ENCODE assay signal across 9 cellular contexts in genomic region chr19:14530005-14530348, GRCh38. TPM values are rescaled to one million over a fixed set of nuclear protein-coding genes. Genes with fewer than 3 reads are reported as not detected.
DNase-seq lines count a peak whose midpoint lies in the region; ATAC-seq, FAIRE-seq and TF ChIP-seq lines count a peak whose summit lies in the region.
"Had no signal": no experiment of that assay in that cellular context is flagged by ENCODE, and none has a peak within 500 bp of the region (broad histone marks: within the 10 kb centered on the region; RNA-seq: fewer than 3 reads in every experiment).

No MANE protein-coding gene starts in this region.

- in situ Hi-C loops in brain microvascular endothelial cell (cut with HindIII; ENCODE audit: low pct_ligation_motif_present, low sequenced_read_pairs): no loop called here
- in situ Hi-C loops in HepG2 (cut with HindIII; ENCODE audit: extremely low pct_ligation_motif_present, low pct_unique_long_range_greater_than_20kb): no loop called here

- H3K4me2 ChIP-seq in HepG2 (ENCODE audit: low read depth, low read length): peak overlapping the region; percentile 88

- H3K4me3 Mint-ChIP-seq in CD4-positive, alpha-beta memory T cell: peak overlapping the region; percentile 89 to 96 (median 94)

- peaks cover 9% of the 10 kb centered on the region for H3K36me3 ChIP-seq in CD4-positive, alpha-beta memory T cell (ENCODE audit: insufficient read depth, low read length)
- H3K36me3 ChIP-seq in brain microvascular endothelial cell (replicated peaks) (no peaks in the 10 kb centered on the region), HepG2 (replicated peaks in 1 of 2; ENCODE audit: control insufficient read depth in 1 of 2, insufficient read depth in 2 of 2, low read length in 2 of 2) (peaks cover 2 to 6% of the 10 kb centered on the region in 2 experiments; a peak in 3 of 5 replicates), tibial artery (no peaks in the 10 kb centered on the region)

- WGBS in HepG2 (ENCODE audit: low lambda C conversion rate): 0% methylated on average over 3 of the region's 18 CpGs

- TF ChIP-seq RAD21 in HepG2 (CRISPR knock-in tag; IDR thresholded peaks at IDR 0.05): no peak

- no peaks in the 10 kb centered on the region for H3K9me3 ChIP-seq in CD4-positive, alpha-beta memory T cell (ENCODE audit: control insufficient read depth in 1 of 2, low read length in 2 of 2)
- no peaks in the 10 kb centered on the region for H3K9me3 ChIP-seq in HepG2 (ENCODE audit: low read length)
- H3K9me3 ChIP-seq in tibial artery: no peaks in the 10 kb centered on the region

- H3K9ac ChIP-seq in HepG2 (ENCODE audit: insufficient read depth, low read depth, low read length): peak overlapping the region; percentile 85

- BruUV-seq in HepG2 (replicated peaks; lab: Mats Ljungman, UMichigan): no TSS peak

- no peak for FAIRE-seq in HepG2 (lab: Jason Lieb, UNC)

- intact Hi-C loops in CD4-positive, alpha-beta memory T cell (cut with micrococcal nuclease): no loop called here
- intact Hi-C loops in HepG2 (cut with micrococcal nuclease; ENCODE audit: unreplicated experiment): no loop called here
- intact Hi-C loops in tibial artery (cut with DNase I; ENCODE audit: low total_unique reads): no loop called here

- H3K27me3 ChIP-seq in CD4-positive, alpha-beta memory T cell (ENCODE audit: insufficient read depth, low read length): no peaks in the 10 kb centered on the region
- H3K27me3 ChIP-seq in brain microvascular endothelial cell (replicated peaks): no peaks in the 10 kb centered on the region
- no peaks in the 10 kb centered on the region; a peak in 1 of 5 replicates for H3K27me3 ChIP-seq in HepG2 (ENCODE audit: control insufficient read depth in 1 of 2, insufficient read depth in 2 of 2, low read length in 2 of 2)
- H3K27me3 ChIP-seq in tibial artery: no peaks in the 10 kb centered on the region

- TF ChIP-seq EP300 in HepG2 (IDR thresholded peaks at IDR 0.05; ENCODE audit: low read depth in 2 of 2, low read length in 2 of 2): no peak
- no peak for TF ChIP-seq EP300 in HepG2 (CRISPR knock-in tag; IDR thresholded peaks at IDR 0.05; ENCODE audit: borderline replicate concordance)

- DNase-seq in CD4-positive, alpha-beta memory T cell: peak in 4 of 5 donors; percentile 60 to 63 (median 61)
- no peak for DNase-seq in Jurkat, Clone E6-1 (ENCODE audit: low read depth, low spot score)
- DNase-seq in brain microvascular endothelial cell (no peak), HepG2 (ENCODE audit: low spot score) (no peak), tibial artery (no peak), NCI-H510A (lab: John Stamatoyannopoulos, UW) (no peak)
- DNase-seq in stimulated activated CD4-positive, alpha-beta T cell treated with anti-CD3 and anti-CD28 coated beads, Interleukin-15, amount 100 ng/mL, for 24 hours: no peak

- H2AFZ ChIP-seq in HepG2 (ENCODE audit: low read length): no peak overlapping the region

- H3K36me3 Mint-ChIP-seq in CD4-positive, alpha-beta memory T cell: peaks cover 9 to 19% of the 10 kb centered on the region in 2 donors

- peak overlapping the region; percentile 98 to 100 (median 99) for H3K27ac Mint-ChIP-seq in CD4-positive, alpha-beta memory T cell

- peaks cover 43% of the 10 kb centered on the region for H3K79me2 ChIP-seq in HepG2 (ENCODE audit: insufficient read depth, low read length)

- no peaks in the 10 kb centered on the region for H4K20me1 ChIP-seq in HepG2 (ENCODE audit: insufficient read depth, low read length)

- no peak for TF ChIP-seq POLR2A in HepG2 (IDR thresholded peaks at IDR 0.05; ENCODE audit: insufficient read depth in 1 of 2, low read depth in 2 of 2, low read length in 2 of 2)

- no peaks in the 10 kb centered on the region for H3K27me3 Mint-ChIP-seq in CD4-positive, alpha-beta memory T cell

- POLR2A ChIA-PET in CD4-positive, alpha-beta memory T cell (lab: Charles Lee; ENCODE audit: partially characterized antibody): interaction anchor here (0.7 to 28.2 kb wide), 6 partner anchors 9 to 58 kb away, joined by 3 to 1220 read pairs (median 4); partner anchors contain the start of genes DNAJB1 and GIPC1
- POLR2A ChIA-PET in HepG2 (lab: Yijun Ruan, JAX): interaction anchor here (0.5 to 3.6 kb wide), 4 partner anchors 10 to 401 kb away, joined by 4 to 39 read pairs (median 4); partner anchors contain the start of gene DNAJB1

- H3K27ac ChIP-seq in CD4-positive, alpha-beta memory T cell (ENCODE audit: low read depth, low read length): peak overlapping the region; percentile 88
- peak overlapping the region; percentile 43 for H3K27ac ChIP-seq in brain microvascular endothelial cell
- peak overlapping the region; percentile 82 for H3K27ac ChIP-seq in HepG2 (ENCODE audit: extremely low read length, insufficient read depth, low read length)
- peak overlapping the region; percentile 83 to 85 for H3K27ac ChIP-seq in tibial artery

- peak; percentile 10 for ATAC-seq in HepG2
- ATAC-seq in HG02763 (IDR thresholded peaks at IDR 0.05; ENCODE audit: unreplicated experiment): no peak

- peaks cover 0 to 2% (median 0%) of the 10 kb centered on the region in 8 donors for H3K9me3 Mint-ChIP-seq in CD4-positive, alpha-beta memory T cell

- H3K4me1 ChIP-seq in CD4-positive, alpha-beta memory T cell (ENCODE audit: insufficient read depth, low read length): peaks cover 41% of the 10 kb centered on the region
- H3K4me1 ChIP-seq in HepG2 (ENCODE audit: insufficient read depth, low read length) (peaks cover 33% of the 10 kb centered on the region), tibial artery (peaks cover 0 to 30% (median 7%) of the 10 kb centered on the region in 4 donors)

- peaks cover 17 to 69% (median 43%) of the 10 kb centered on the region in 4 donors for H3K4me1 Mint-ChIP-seq in CD4-positive, alpha-beta memory T cell

- H3K4me3 ChIP-seq in CD4-positive, alpha-beta memory T cell (ENCODE audit: low read length in 2 of 2): peak overlapping the region; percentile 99 to 100
- H3K4me3 ChIP-seq in Jurkat, Clone E6-1 (ENCODE audit: low read length): peak overlapping the region; percentile 98
- H3K4me3 ChIP-seq in brain microvascular endothelial cell (ENCODE audit: low read depth, low read length) (peak overlapping the region; percentile 69), HepG2 (replicated peaks in 1 of 3; ENCODE audit: insufficient read depth in 1 of 3, low read depth in 2 of 3, low read length in 3 of 3) (peak overlapping the region; percentile 78 to 89 (median 85)), tibial artery (peak overlapping the region; percentile 71 to 91)

- CTCF ChIA-PET in CD4-positive, alpha-beta memory T cell (lab: Charles Lee; ENCODE audit: partially characterized antibody): interaction anchor here (0.9 to 1.2 kb wide), 2 partner anchors 13 to 22 kb away, joined by 3 to 4 read pairs; no protein-coding TSS in a partner anchor
- CTCF ChIA-PET in HepG2 (lab: Yijun Ruan, JAX; ENCODE audit: low intra/inter-chr PET ratio, low total read pairs): no interaction called here

- TF ChIP-seq CTCF in brain microvascular endothelial cell (IDR thresholded peaks at IDR 0.05; ENCODE audit: low read depth, low read length, missing control alignments) (no peak), HepG2 (CRISPR knock-in tag; IDR thresholded peaks at IDR 0.05) (no peak), tibial artery (IDR thresholded peaks at IDR 0.05) (no peak)

RNA-seq across cellular contexts. Expression of gene TECR, which starts 0.6 kb away (rescaled TPM):
- total RNA-seq in CD4-positive, alpha-beta memory T cell: 100 to 1,000 TPM; 189 to 194 TPM
- 100 to 1,000 TPM; 246 to 269 TPM for polyA plus RNA-seq in CD4-positive, alpha-beta memory T cell
- 211 TPM for polyA plus RNA-seq in Jurkat, Clone E6-1 (2012; ENCODE audit: insufficient read depth, insufficient read length)
- 25.9 and 54.9 TPM in 2 replicates for total RNA-seq in HepG2 (2016; rRNA removed; fragmentation: Illumina TruSeq; extraction: Trizol)
- total RNA-seq in HepG2 (2016; cell fraction: cytosol; rRNA removed; fragmentation: Illumina TruSeq; extraction: Trizol; ENCODE audit: low read depth): 25.1 and 26.1 TPM in 2 replicates
- 24.8 and 55.4 TPM in 2 replicates for total RNA-seq in HepG2 (2016; cell fraction: insoluble cytoplasmic fraction; rRNA removed; fragmentation: Illumina TruSeq; extraction: Trizol)
- total RNA-seq in HepG2 (2016; cell fraction: membrane; rRNA removed; fragmentation: Illumina TruSeq; extraction: Trizol): 23.9 and 26.8 TPM in 2 replicates
- total RNA-seq in HepG2 (2016; cell fraction: nucleus; rRNA removed; fragmentation: Illumina TruSeq; extraction: Trizol): 68.9 and 76.1 TPM in 2 replicates
- 121 and 137 TPM in 2 replicates for polyA plus RNA-seq in HepG2 (2011; rRNA removed)
- polyA plus RNA-seq in HepG2 (2011; cell fraction: cytosol; rRNA removed): 131 and 134 TPM in 2 replicates
- polyA plus RNA-seq in HepG2 (2011; cell fraction: nucleus; rRNA removed): 178 and 205 TPM in 2 replicates
- 94.0 and 122 TPM in 2 replicates for polyA plus RNA-seq in HepG2 (2012)
- 70.2 and 77.8 TPM in 2 replicates for polyA plus RNA-seq in HepG2 (2016; cell fraction: cytosol; fragmentation: Illumina TruSeq; extraction: Trizol; ENCODE audit: low read depth)
- 52.7 and 78.7 TPM in 2 replicates for polyA plus RNA-seq in HepG2 (2016; cell fraction: insoluble cytoplasmic fraction; fragmentation: Illumina TruSeq; extraction: Trizol; ENCODE audit: low read depth)
- 63.3 and 69.9 TPM in 2 replicates for polyA plus RNA-seq in HepG2 (2016; cell fraction: membrane; fragmentation: Illumina TruSeq; extraction: Trizol; ENCODE audit: low read depth)
- polyA plus RNA-seq in HepG2 (2016; cell fraction: nucleus; fragmentation: Illumina TruSeq; extraction: Trizol; ENCODE audit: insufficient read depth, low read depth): 231 and 244 TPM in 2 replicates
- polyA minus RNA-seq in HepG2 (2011; rRNA and poly(A)+ RNA removed; ENCODE audit: low replicate concordance): 243 and 582 TPM in 2 replicates
- polyA minus RNA-seq in HepG2 (2011; cell fraction: cytosol; rRNA and poly(A)+ RNA removed): 99.1 and 118 TPM in 2 replicates
- polyA minus RNA-seq in HepG2 (2011; cell fraction: nucleus; rRNA and poly(A)+ RNA removed): 62.2 and 64.2 TPM in 2 replicates

RNA-seq across cellular contexts. Expression of gene DNAJB1, which starts 11.8 kb away (rescaled TPM):
- total RNA-seq in CD4-positive, alpha-beta memory T cell: 100 to 1,000 TPM; 122 to 138 TPM
- polyA plus RNA-seq in CD4-positive, alpha-beta memory T cell: 100 to 1,000 TPM; 307 to 824 TPM
- polyA plus RNA-seq in Jurkat, Clone E6-1 (2012; ENCODE audit: insufficient read depth, insufficient read length): 80.2 TPM
- 87.5 and 101 TPM in 2 replicates for total RNA-seq in HepG2 (2016; rRNA removed; fragmentation: Illumina TruSeq; extraction: Trizol)
- total RNA-seq in HepG2 (2016; cell fraction: cytosol; rRNA removed; fragmentation: Illumina TruSeq; extraction: Trizol; ENCODE audit: low read depth): 43.8 and 48.3 TPM in 2 replicates
- 87.7 and 97.3 TPM in 2 replicates for total RNA-seq in HepG2 (2016; cell fraction: insoluble cytoplasmic fraction; rRNA removed; fragmentation: Illumina TruSeq; extraction: Trizol)
- 100 and 105 TPM in 2 replicates for total RNA-seq in HepG2 (2016; cell fraction: membrane; rRNA removed; fragmentation: Illumina TruSeq; extraction: Trizol)
- 40.6 and 45.4 TPM in 2 replicates for total RNA-seq in HepG2 (2016; cell fraction: nucleus; rRNA removed; fragmentation: Illumina TruSeq; extraction: Trizol)
- polyA plus RNA-seq in HepG2 (2011; rRNA removed): 97.3 and 108 TPM in 2 replicates
- polyA plus RNA-seq in HepG2 (2011; cell fraction: cytosol; rRNA removed): 90.1 and 116 TPM in 2 replicates
- 41.8 and 55.7 TPM in 2 replicates for polyA plus RNA-seq in HepG2 (2011; cell fraction: nucleus; rRNA removed)
- 45.3 and 99.6 TPM in 2 replicates for polyA plus RNA-seq in HepG2 (2012)
- 43.8 and 48.0 TPM in 2 replicates for polyA plus RNA-seq in HepG2 (2016; cell fraction: cytosol; fragmentation: Illumina TruSeq; extraction: Trizol; ENCODE audit: low read depth)
- 139 and 144 TPM in 2 replicates for polyA plus RNA-seq in HepG2 (2016; cell fraction: insoluble cytoplasmic fraction; fragmentation: Illumina TruSeq; extraction: Trizol; ENCODE audit: low read depth)
- polyA plus RNA-seq in HepG2 (2016; cell fraction: membrane; fragmentation: Illumina TruSeq; extraction: Trizol; ENCODE audit: low read depth): 72.7 and 75.0 TPM in 2 replicates
- polyA plus RNA-seq in HepG2 (2016; cell fraction: nucleus; fragmentation: Illumina TruSeq; extraction: Trizol; ENCODE audit: insufficient read depth, low read depth): 76.4 and 83.8 TPM in 2 replicates
- polyA minus RNA-seq in HepG2 (2011; rRNA and poly(A)+ RNA removed; ENCODE audit: low replicate concordance): 94.0 and 151 TPM in 2 replicates
- 34.2 and 35.4 TPM in 2 replicates for polyA minus RNA-seq in HepG2 (2011; cell fraction: cytosol; rRNA and poly(A)+ RNA removed)
- polyA minus RNA-seq in HepG2 (2011; cell fraction: nucleus; rRNA and poly(A)+ RNA removed): 42.7 and 47.7 TPM in 2 replicates

RNA-seq across cellular contexts. Expression of gene GIPC1, which starts 34.0 kb away (rescaled TPM):
- 10 to 100 TPM; 32.3 to 33.8 TPM for total RNA-seq in CD4-positive, alpha-beta memory T cell
- 10 to 100 TPM; 50.1 to 63.6 TPM for polyA plus RNA-seq in CD4-positive, alpha-beta memory T cell
- polyA plus RNA-seq in Jurkat, Clone E6-1 (2012; ENCODE audit: insufficient read depth, insufficient read length): 54.9 TPM
- 44.3 and 48.1 TPM in 2 replicates for total RNA-seq in HepG2 (2016; rRNA removed; fragmentation: Illumina TruSeq; extraction: Trizol)
- total RNA-seq in HepG2 (2016; cell fraction: cytosol; rRNA removed; fragmentation: Illumina TruSeq; extraction: Trizol; ENCODE audit: low read depth): 24.7 and 30.5 TPM in 2 replicates
- 46.7 and 53.0 TPM in 2 replicates for total RNA-seq in HepG2 (2016; cell fraction: insoluble cytoplasmic fraction; rRNA removed; fragmentation: Illumina TruSeq; extraction: Trizol)
- 34.5 and 47.8 TPM in 2 replicates for total RNA-seq in HepG2 (2016; cell fraction: membrane; rRNA removed; fragmentation: Illumina TruSeq; extraction: Trizol)
- total RNA-seq in HepG2 (2016; cell fraction: nucleus; rRNA removed; fragmentation: Illumina TruSeq; extraction: Trizol): 19.0 and 25.5 TPM in 2 replicates
- polyA plus RNA-seq in HepG2 (2011; rRNA removed): 27.1 and 32.8 TPM in 2 replicates
- 26.8 and 37.9 TPM in 2 replicates for polyA plus RNA-seq in HepG2 (2011; cell fraction: cytosol; rRNA removed)
- 27.4 and 33.0 TPM in 2 replicates for polyA plus RNA-seq in HepG2 (2011; cell fraction: nucleus; rRNA removed)
- 13.4 and 20.7 TPM in 2 replicates for polyA plus RNA-seq in HepG2 (2012)
- 24.6 and 33.2 TPM in 2 replicates for polyA plus RNA-seq in HepG2 (2016; cell fraction: cytosol; fragmentation: Illumina TruSeq; extraction: Trizol; ENCODE audit: low read depth)
- polyA plus RNA-seq in HepG2 (2016; cell fraction: insoluble cytoplasmic fraction; fragmentation: Illumina TruSeq; extraction: Trizol; ENCODE audit: low read depth): 49.5 and 56.2 TPM in 2 replicates
- 38.6 and 41.5 TPM in 2 replicates for polyA plus RNA-seq in HepG2 (2016; cell fraction: membrane; fragmentation: Illumina TruSeq; extraction: Trizol; ENCODE audit: low read depth)
- polyA plus RNA-seq in HepG2 (2016; cell fraction: nucleus; fragmentation: Illumina TruSeq; extraction: Trizol; ENCODE audit: insufficient read depth, low read depth): 48.3 and 51.4 TPM in 2 replicates
- 30.0 and 63.8 TPM in 2 replicates for polyA minus RNA-seq in HepG2 (2011; rRNA and poly(A)+ RNA removed; ENCODE audit: low replicate concordance)
- 17.9 and 20.6 TPM in 2 replicates for polyA minus RNA-seq in HepG2 (2011; cell fraction: cytosol; rRNA and poly(A)+ RNA removed)
- polyA minus RNA-seq in HepG2 (2011; cell fraction: nucleus; rRNA and poly(A)+ RNA removed): 9.7 and 11.3 TPM in 2 replicates

RNA-seq across cellular contexts. Expression of gene NDUFB7, which starts 41.9 kb away (rescaled TPM):
- 10 to 100 TPM; 56.6 to 67.2 TPM for total RNA-seq in CD4-positive, alpha-beta memory T cell
- polyA plus RNA-seq in CD4-positive, alpha-beta memory T cell: 100 to 1,000 TPM; 177 to 252 TPM
- polyA plus RNA-seq in Jurkat, Clone E6-1 (2012; ENCODE audit: insufficient read depth, insufficient read length): 215 TPM
- 198 and 244 TPM in 2 replicates for total RNA-seq in HepG2 (2016; rRNA removed; fragmentation: Illumina TruSeq; extraction: Trizol)
- total RNA-seq in HepG2 (2016; cell fraction: cytosol; rRNA removed; fragmentation: Illumina TruSeq; extraction: Trizol; ENCODE audit: low read depth): 82.1 and 95.0 TPM in 2 replicates
- 211 and 273 TPM in 2 replicates for total RNA-seq in HepG2 (2016; cell fraction: insoluble cytoplasmic fraction; rRNA removed; fragmentation: Illumina TruSeq; extraction: Trizol)
- 110 and 154 TPM in 2 replicates for total RNA-seq in HepG2 (2016; cell fraction: membrane; rRNA removed; fragmentation: Illumina TruSeq; extraction: Trizol)
- total RNA-seq in HepG2 (2016; cell fraction: nucleus; rRNA removed; fragmentation: Illumina TruSeq; extraction: Trizol): 70.6 and 78.7 TPM in 2 replicates
- 156 and 192 TPM in 2 replicates for polyA plus RNA-seq in HepG2 (2011; rRNA removed)
- polyA plus RNA-seq in HepG2 (2011; cell fraction: cytosol; rRNA removed): 190 and 437 TPM in 2 replicates
- polyA plus RNA-seq in HepG2 (2011; cell fraction: nucleus; rRNA removed): 175 and 191 TPM in 2 replicates
- polyA plus RNA-seq in HepG2 (2012): 61.7 and 64.5 TPM in 2 replicates
- 81.2 and 92.7 TPM in 2 replicates for polyA plus RNA-seq in HepG2 (2016; cell fraction: cytosol; fragmentation: Illumina TruSeq; extraction: Trizol; ENCODE audit: low read depth)
- 241 and 259 TPM in 2 replicates for polyA plus RNA-seq in HepG2 (2016; cell fraction: insoluble cytoplasmic fraction; fragmentation: Illumina TruSeq; extraction: Trizol; ENCODE audit: low read depth)
- 104 and 120 TPM in 2 replicates for polyA plus RNA-seq in HepG2 (2016; cell fraction: membrane; fragmentation: Illumina TruSeq; extraction: Trizol; ENCODE audit: low read depth)
- polyA plus RNA-seq in HepG2 (2016; cell fraction: nucleus; fragmentation: Illumina TruSeq; extraction: Trizol; ENCODE audit: insufficient read depth, low read depth): 132 and 145 TPM in 2 replicates
- 70.0 and 85.2 TPM in 2 replicates for polyA minus RNA-seq in HepG2 (2011; rRNA and poly(A)+ RNA removed; ENCODE audit: low replicate concordance)
- polyA minus RNA-seq in HepG2 (2011; cell fraction: cytosol; rRNA and poly(A)+ RNA removed): 35.3 and 38.9 TPM in 2 replicates
- 12.1 and 13.1 TPM in 2 replicates for polyA minus RNA-seq in HepG2 (2011; cell fraction: nucleus; rRNA and poly(A)+ RNA removed)

RNA-seq across cellular contexts. Expression of gene CLEC17A, which starts 52.9 kb away (rescaled TPM):
- not detected for total RNA-seq in CD4-positive, alpha-beta memory T cell
- polyA plus RNA-seq in CD4-positive, alpha-beta memory T cell: under 1 TPM in 1 of 2 donors, not detected in 1; 0.20 TPM
- polyA plus RNA-seq in Jurkat, Clone E6-1 (2012; ENCODE audit: insufficient read depth, insufficient read length): not detected
- not detected in 2 replicates for total RNA-seq in HepG2 (2016; rRNA removed; fragmentation: Illumina TruSeq; extraction: Trizol)
- total RNA-seq in HepG2 (2016; cell fraction: cytosol; rRNA removed; fragmentation: Illumina TruSeq; extraction: Trizol; ENCODE audit: low read depth): not detected in 2 replicates
- not detected in 2 replicates for total RNA-seq in HepG2 (2016; cell fraction: insoluble cytoplasmic fraction; rRNA removed; fragmentation: Illumina TruSeq; extraction: Trizol)
- not detected in 2 replicates for total RNA-seq in HepG2 (2016; cell fraction: membrane; rRNA removed; fragmentation: Illumina TruSeq; extraction: Trizol)
- total RNA-seq in HepG2 (2016; cell fraction: nucleus; rRNA removed; fragmentation: Illumina TruSeq; extraction: Trizol): not detected in 2 replicates
- not detected in 2 replicates for polyA plus RNA-seq in HepG2 (2011; rRNA removed)
- polyA plus RNA-seq in HepG2 (2011; cell fraction: cytosol; rRNA removed): not detected in 2 replicates
- polyA plus RNA-seq in HepG2 (2011; cell fraction: nucleus; rRNA removed): not detected in 2 replicates
- not detected in 2 replicates for polyA plus RNA-seq in HepG2 (2012)
- polyA plus RNA-seq in HepG2 (2016; cell fraction: cytosol; fragmentation: Illumina TruSeq; extraction: Trizol; ENCODE audit: low read depth): not detected in 2 replicates
- not detected in 2 replicates for polyA plus RNA-seq in HepG2 (2016; cell fraction: insoluble cytoplasmic fraction; fragmentation: Illumina TruSeq; extraction: Trizol; ENCODE audit: low read depth)
- not detected in 2 replicates for polyA plus RNA-seq in HepG2 (2016; cell fraction: membrane; fragmentation: Illumina TruSeq; extraction: Trizol; ENCODE audit: low read depth)
- polyA plus RNA-seq in HepG2 (2016; cell fraction: nucleus; fragmentation: Illumina TruSeq; extraction: Trizol; ENCODE audit: insufficient read depth, low read depth): not detected in 2 replicates
- 0.33 TPM in 1 of 2 replicates, not detected in the other for polyA minus RNA-seq in HepG2 (2011; rRNA and poly(A)+ RNA removed; ENCODE audit: low replicate concordance)
- not detected in 2 replicates for polyA minus RNA-seq in HepG2 (2011; cell fraction: cytosol; rRNA and poly(A)+ RNA removed)
- not detected in 2 replicates for polyA minus RNA-seq in HepG2 (2011; cell fraction: nucleus; rRNA and poly(A)+ RNA removed)
- total RNA-seq: HT1080 had no signal

Comparison
In these comparisons a context has a peak if more than half of its experiments do, and no peak if none do; other contexts are left out.
1. DNase-seq: peak in CD4-positive, alpha-beta memory T cell (4 of 5); none in Jurkat, Clone E6-1 (single experiment), brain microvascular endothelial cell (single experiment), HepG2 (single experiment), tibial artery (0 of 2), stimulated activated CD4-positive, alpha-beta T cell treated with anti-CD3 and anti-CD28 coated beads, Interleukin-15, amount 100 ng/mL, for 24 hours (single experiment) and NCI-H510A (single experiment).
2. Peak in every context shown above with its lines, with median percentiles within 50 percentile points of each other: H3K27ac ChIP-seq and H3K4me3 ChIP-seq.